8 cellular contexts compared by ENCODE assay signal in genomic region chr14:74302634-74303569, GRCh38. TPM values are rescaled to one million over a fixed set of nuclear protein-coding genes. Genes with fewer than 3 reads are reported as not detected.
DNase-seq lines count a peak whose midpoint lies in the region; ATAC-seq and TF ChIP-seq lines count a peak whose summit lies in the region.

Gene ABCD4 (minus strand): TSS chr14:74302934. CDS start chr14:74302912, 22 bp downstream.

- H3K27me3 ChIP-seq in cardiac muscle cell: no peaks in the 10 kb centered on the region

- peaks cover 26% of the 10 kb centered on the region for H3K4me1 Mint-ChIP-seq in activated naive CD8-positive, alpha-beta T cell treated with anti-CD3 and anti-CD28 coated beads, Interleukin-2, amount 50 U/mL, for 24 hours
- peaks cover 14% of the 10 kb centered on the region for H3K4me1 Mint-ChIP-seq in type B pancreatic cell (ENCODE audit: unreplicated experiment)

- no peaks in the 10 kb centered on the region for H3K9me3 ChIP-seq in cardiac muscle cell (ENCODE audit: low read depth)

- peak within 1 kb of the TSS; percentile 93 for H3K27ac Mint-ChIP-seq in activated naive CD8-positive, alpha-beta T cell treated with anti-CD3 and anti-CD28 coated beads, Interleukin-2, amount 50 U/mL, for 24 hours
- peak within 1 kb of the TSS; percentile 89 for H3K27ac Mint-ChIP-seq in type B pancreatic cell

- peaks cover 5% of the 10 kb centered on the region for H3K36me3 ChIP-seq in cardiac muscle cell

- H3K4me1 ChIP-seq in cardiac muscle cell (ENCODE audit: low read depth): no peaks in the 10 kb centered on the region

- peak within 1 kb of the TSS; percentile 97 for H3K4me3 ChIP-seq in cardiac muscle cell

- peak within 1 kb of the TSS; percentile 99 for H3K4me3 Mint-ChIP-seq in activated naive CD8-positive, alpha-beta T cell treated with anti-CD3 and anti-CD28 coated beads, Interleukin-2, amount 50 U/mL, for 24 hours
- peak within 1 kb of the TSS; percentile 96 for H3K4me3 Mint-ChIP-seq in type B pancreatic cell

- TF ChIP-seq CTCF in GM12874 (IDR thresholded peaks at IDR 0.05; ENCODE audit: insufficient read depth, low read depth, low read length) (peak; percentile 63), cardiac muscle cell (IDR thresholded peaks at IDR 0.05; ENCODE audit: low read depth, low read length) (peak; percentile 47), type B pancreatic cell (conservative IDR thresholded peaks at IDR 0.05) (peak; percentile 63)

- peaks cover 9% of the 10 kb centered on the region for H3K36me3 Mint-ChIP-seq in activated naive CD8-positive, alpha-beta T cell treated with anti-CD3 and anti-CD28 coated beads, Interleukin-2, amount 50 U/mL, for 24 hours (ENCODE audit: low read depth)
- H3K36me3 Mint-ChIP-seq in type B pancreatic cell: no peaks in the 10 kb centered on the region

- peak; percentile 99 for ATAC-seq in HG02759 (IDR thresholded peaks at IDR 0.05; ENCODE audit: unreplicated experiment)
- peak; percentile 99 for ATAC-seq in activated naive CD8-positive, alpha-beta T cell treated with anti-CD3 and anti-CD28 coated beads, Interleukin-2, amount 50 U/mL, for 24 hours

- peak within 1 kb of the TSS; percentile 92 for H3K27ac ChIP-seq in cardiac muscle cell

- H3K9me3 Mint-ChIP-seq in activated naive CD8-positive, alpha-beta T cell treated with anti-CD3 and anti-CD28 coated beads, Interleukin-2, amount 50 U/mL, for 24 hours: no peaks in the 10 kb centered on the region
- no peaks in the 10 kb centered on the region for H3K9me3 Mint-ChIP-seq in type B pancreatic cell

- no peaks in the 10 kb centered on the region for H3K27me3 Mint-ChIP-seq in activated naive CD8-positive, alpha-beta T cell treated with anti-CD3 and anti-CD28 coated beads, Interleukin-2, amount 50 U/mL, for 24 hours
- H3K27me3 Mint-ChIP-seq in type B pancreatic cell: no peaks in the 10 kb centered on the region

- DNase-seq in NCI-H128 (lab: John Stamatoyannopoulos, UW; ENCODE audit: unreplicated experiment) (peak; percentile 91), SW480 (ENCODE audit: low spot score) (peak; percentile 99), cardiac muscle cell (ENCODE audit: low read depth in 1 of 2, low spot score in 1 of 2) (peak; percentile 93 to 95), pons (ENCODE audit: low spot score) (peak; percentile 94), type B pancreatic cell (ENCODE audit: extremely low spot score, unreplicated experiment) (peak; percentile 92)
- peak; percentile 94 for DNase-seq in activated naive CD8-positive, alpha-beta T cell treated with anti-CD3 and anti-CD28 coated beads, Interleukin-2, amount 50 U/mL, for 24 hours

RNA-seq across cellular contexts. Expression of gene ABCD4, which starts in this region (rescaled TPM):
- 62.6 and 98.7 TPM in 2 replicates for total RNA-seq in cardiac muscle cell
- polyA plus RNA-seq in cardiac muscle cell: 121 and 125 TPM in 2 replicates
- total RNA-seq in type B pancreatic cell (ENCODE audit: low replicate concordance): 60.5 and 92.6 TPM in 2 replicates

Comparison
In these comparisons a context has a peak if more than half of its experiments do, and no peak if none do; other contexts are left out.
1. Peak in every context shown above with its lines: DNase-seq, ATAC-seq, H3K4me3 ChIP-seq and H3K27ac ChIP-seq.